23 cellular contexts compared by ENCODE assay signal in genomic region chr20:17708675-17709360, GRCh38. TPM values are rescaled to one million over a fixed set of nuclear protein-coding genes. Genes with fewer than 3 reads are reported as not detected.
"Had no signal": no experiment of that assay in that cellular context is flagged by ENCODE, and none has a peak within 500 bp of the region (broad histone marks: within the 10 kb centered on the region; RNA-seq: fewer than 3 reads in every experiment).

No MANE protein-coding gene starts in this region.

- H3K4me1 ChIP-seq: adrenal gland had no signal

- H3K4me3 Mint-ChIP-seq: activated B cell treated with CpG ODN at 0.5 μM for 24 hours; activated CD4-positive, alpha-beta T cell treated with anti-CD3 and anti-CD28 coated beads, Interleukin-2, amount 10 ng/mL, durations not matched to agents 24 days and 14 days; activated CD8-positive, alpha-beta T cell treated with anti-CD3 and anti-CD28 coated beads, Interleukin-2, amount 10 ng/mL, durations not matched to agents 7 days and 5 days; activated T-cell treated with anti-CD3 and anti-CD28 coated beads, Interleukin-2, amount 50 U/mL, for 24 hours; naive thymus-derived CD4-positive, alpha-beta T cell; stimulated activated naive B cell treated with anti-CD40 and anti-IgM and Interleukin-4, amounts not matched to agents 10 μg/mL and 1 μg/mL and 100 μg/mL, for 72 hours had no signal

- H3K27ac Mint-ChIP-seq: activated B cell treated with CpG ODN at 0.5 μM for 24 hours; activated CD4-positive, alpha-beta T cell treated with anti-CD3 and anti-CD28 coated beads, Interleukin-2, amount 10 ng/mL, durations not matched to agents 24 days and 14 days; activated CD8-positive, alpha-beta T cell treated with anti-CD3 and anti-CD28 coated beads, Interleukin-2, amount 10 ng/mL, durations not matched to agents 7 days and 5 days; activated T-cell treated with anti-CD3 and anti-CD28 coated beads, Interleukin-2, amount 50 U/mL, for 24 hours; stimulated activated naive B cell treated with anti-CD40 and anti-IgM and Interleukin-4, amounts not matched to agents 10 μg/mL and 1 μg/mL and 100 μg/mL, for 72 hours had no signal

- H3K36me3 Mint-ChIP-seq: naive thymus-derived CD4-positive, alpha-beta T cell; stimulated activated naive B cell treated with anti-CD40 and anti-IgM and Interleukin-4, amounts not matched to agents 10 μg/mL and 1 μg/mL and 100 μg/mL, for 72 hours had no signal

- H3K9me3 ChIP-seq: adrenal gland, thoracic aorta had no signal

- H3K4me1 Mint-ChIP-seq: activated B cell treated with CpG ODN at 0.5 μM for 24 hours; activated CD4-positive, alpha-beta T cell treated with anti-CD3 and anti-CD28 coated beads, Interleukin-2, amount 10 ng/mL, durations not matched to agents 24 days and 14 days had no signal

- ATAC-seq: activated CD8-positive, alpha-beta T cell treated with anti-CD3 and anti-CD28 coated beads, Interleukin-2, amount 10 ng/mL, durations not matched to agents 7 days and 5 days; left lobe of liver; naive thymus-derived CD4-positive, alpha-beta T cell; stimulated activated naive B cell treated with anti-CD40 and anti-IgM and Interleukin-4, amounts not matched to agents 10 μg/mL and 1 μg/mL and 100 μg/mL, for 72 hours had no signal

- H3K27me3 ChIP-seq: adrenal gland had no signal

- H3K27me3 Mint-ChIP-seq: activated B cell treated with CpG ODN at 0.5 μM for 24 hours; activated T-cell treated with anti-CD3 and anti-CD28 coated beads, Interleukin-2, amount 50 U/mL, for 24 hours had no signal

- H3K4me3 ChIP-seq: adrenal gland, thoracic aorta had no signal

- H3K9me3 Mint-ChIP-seq: activated B cell treated with CpG ODN at 0.5 μM for 24 hours; activated CD4-positive, alpha-beta T cell treated with anti-CD3 and anti-CD28 coated beads, Interleukin-2, amount 10 ng/mL, durations not matched to agents 24 days and 14 days; activated T-cell treated with anti-CD3 and anti-CD28 coated beads, Interleukin-2, amount 50 U/mL, for 24 hours; naive thymus-derived CD4-positive, alpha-beta T cell had no signal

- DNase-seq: activated B cell treated with CpG ODN at 0.5 μM for 24 hours; activated CD4-positive, alpha-beta T cell treated with anti-CD3 and anti-CD28 coated beads, Interleukin-2, amount 10 ng/mL, durations not matched to agents 24 days and 14 days; activated CD8-positive, alpha-beta T cell treated with anti-CD3 and anti-CD28 coated beads, Interleukin-2, amount 10 ng/mL, durations not matched to agents 7 days and 5 days; activated effector memory CD4-positive, alpha-beta T cell treated with Interleukin-2 at 50 U/mL for 16 hours; activated naive CD4-positive, alpha-beta T cell treated with anti-CD3 and anti-CD28 coated beads, Interleukin-2, amount 50 U/mL, for 16 hours; activated T-cell treated with anti-CD3 and anti-CD28 coated beads, Interleukin-2, amount 50 U/mL, for 24 hours; adrenal gland; dermis blood vessel endothelial cell; effector memory CD4-positive, alpha-beta T cell; kidney; naive thymus-derived CD4-positive, alpha-beta T cell; nucleus accumbens; stimulated activated naive B cell treated with anti-CD40 and anti-IgM and Interleukin-4, amounts not matched to agents 10 μg/mL and 1 μg/mL and 100 μg/mL, for 72 hours; T-helper 1 cell; T-helper 9 cell had no signal

- H3K36me3 ChIP-seq: adrenal gland, thoracic aorta had no signal

- H3K27ac ChIP-seq: adrenal gland, thoracic aorta had no signal

RNA-seq across cellular contexts. Expression of gene BANF2, which starts 9.1 kb away (rescaled TPM):
- total RNA-seq: activated B cell treated with CpG ODN at 0.5 μM for 24 hours; activated CD4-positive, alpha-beta T cell treated with anti-CD3 and anti-CD28 coated beads, Interleukin-2, amount 10 ng/mL, durations not matched to agents 24 days and 14 days; activated CD8-positive, alpha-beta T cell treated with anti-CD3 and anti-CD28 coated beads, Interleukin-2, amount 10 ng/mL, durations not matched to agents 7 days and 5 days; adrenal gland; cerebellum; dermis blood vessel endothelial cell; frontal cortex; kidney; left lobe of liver; lung microvascular endothelial cell; mucosa of gallbladder; naive thymus-derived CD4-positive, alpha-beta T cell; renal cortical epithelial cell; thoracic aorta; ureter had no signal
- polyA plus RNA-seq: adrenal gland; naive thymus-derived CD4-positive, alpha-beta T cell had no signal
